ENCODE assay signal across 1 cellular context in the genomic region with DNA sequence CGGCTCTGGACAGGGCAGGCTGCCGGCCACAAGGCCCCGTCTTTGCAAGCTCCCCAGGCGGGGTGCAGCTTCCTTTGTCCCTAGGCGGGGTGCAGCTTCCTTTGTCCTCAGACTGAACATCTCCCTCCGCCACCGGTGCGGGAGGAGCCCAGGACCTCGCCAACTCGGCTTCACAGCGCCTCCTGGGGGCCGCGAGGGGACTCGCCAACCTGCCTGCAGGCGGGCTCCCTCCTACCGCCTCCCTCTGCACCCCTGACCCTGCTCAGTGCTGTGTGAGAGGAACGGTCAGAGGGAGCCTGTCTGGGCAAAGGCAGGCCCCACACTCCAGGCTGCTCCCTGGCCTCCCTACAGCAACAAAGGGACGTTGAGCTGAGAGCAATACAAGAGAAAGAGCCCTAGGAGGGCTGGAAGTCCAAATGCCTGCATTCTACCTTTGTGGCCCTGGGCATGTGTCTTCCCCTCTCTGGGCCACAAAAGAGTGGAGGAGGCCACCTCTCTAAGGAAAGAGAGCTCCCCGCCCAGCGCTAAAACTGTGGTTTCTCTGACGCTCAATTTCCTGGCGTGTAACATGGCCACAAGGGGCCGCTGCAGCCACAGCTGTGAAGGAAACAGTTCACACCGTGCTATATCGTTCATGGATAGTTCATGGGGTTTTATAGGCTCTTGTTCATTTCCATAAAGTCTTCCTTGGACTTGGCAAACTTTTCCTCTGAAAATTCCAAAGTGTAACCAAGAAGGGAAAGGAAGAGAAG.
TF ChIP-seq lines count a peak whose summit lies in the region.

No MANE protein-coding gene starts in this region.

TF ChIP-seq in HepG2, 621 proteins besides CTCF, POLR2A, EP300 and RAD21 (continues in another document):
- TF ChIP-seq ZNF256 (CRISPR knock-in tag; conservative IDR thresholded peaks at IDR 0.05) (no peak), RXRA (CRISPR knock-in tag; IDR thresholded peaks at IDR 0.05) (peak; percentile 81), ZNF552 (CRISPR knock-in tag; IDR thresholded peaks at IDR 0.05; ENCODE audit: borderline replicate concordance) (no peak; the same call in 1 of the 2 replicates), ZNF569 (CRISPR knock-in tag; IDR thresholded peaks at IDR 0.05; ENCODE audit: borderline replicate concordance) (no peak), SIN3B (IDR thresholded peaks at IDR 0.05; ENCODE audit: low read length) (no peak), ZBTB38 (CRISPR knock-in tag; IDR thresholded peaks at IDR 0.05) (no peak), KLF9 (CRISPR knock-in tag; IDR thresholded peaks at IDR 0.05; ENCODE audit: low read depth) (no peak), ZMAT3 (CRISPR knock-in tag; conservative IDR thresholded peaks at IDR 0.05) (no peak), CC2D1A (CRISPR knock-in tag; IDR thresholded peaks at IDR 0.05) (no peak), ZNF556 (CRISPR knock-in tag; IDR thresholded peaks at IDR 0.05; ENCODE audit: borderline replicate concordance) (peak; percentile 47), TBL1XR1 (IDR thresholded peaks at IDR 0.05; ENCODE audit: borderline replicate concordance, low read length, partially characterized antibody) (no peak), MED13 (CRISPR knock-in tag; IDR thresholded peaks at IDR 0.05) (no peak), NR1H2 (CRISPR knock-in tag; IDR thresholded peaks at IDR 0.05; ENCODE audit: borderline replicate concordance, low read depth) (no peak), ZNF382 (CRISPR knock-in tag; IDR thresholded peaks at IDR 0.05; ENCODE audit: borderline replicate concordance) (no peak), ZNF34 (CRISPR knock-in tag; IDR thresholded peaks at IDR 0.05; ENCODE audit: borderline replicate concordance) (no peak), ZNF724P (CRISPR knock-in tag; IDR thresholded peaks at IDR 0.05; ENCODE audit: borderline replicate concordance) (no peak), PHF8 (CRISPR knock-in tag; IDR thresholded peaks at IDR 0.05) (no peak), ZNF263 (CRISPR knock-in tag; IDR thresholded peaks at IDR 0.05) (peak; percentile 79), ARNT2 (CRISPR knock-in tag; IDR thresholded peaks at IDR 0.05; ENCODE audit: low read depth) (peak; percentile 51), ZFP82 (CRISPR knock-in tag; IDR thresholded peaks at IDR 0.05; ENCODE audit: borderline replicate concordance) (no peak), ZNF296 (CRISPR knock-in tag; conservative IDR thresholded peaks at IDR 0.05) (no peak), ZNF816 (CRISPR knock-in tag; IDR thresholded peaks at IDR 0.05; ENCODE audit: borderline replicate concordance) (no peak), POGZ (CRISPR knock-in tag; IDR thresholded peaks at IDR 0.05) (0 out of 2 replicates have a peak, but pooled peaks have one; percentile 17), HES4 (CRISPR knock-in tag; IDR thresholded peaks at IDR 0.05; ENCODE audit: borderline replicate concordance) (no peak), AGO1 (IDR thresholded peaks at IDR 0.05; ENCODE audit: low read depth, low read length, poor library complexity, severe bottlenecking) (peak; percentile 31), SP1 (IDR thresholded peaks at IDR 0.05) (no peak), SP1 (CRISPR knock-in tag; IDR thresholded peaks at IDR 0.05) (no peak; the same call in 1 of the 2 replicates), ZNF614 (CRISPR knock-in tag; IDR thresholded peaks at IDR 0.05; ENCODE audit: borderline replicate concordance) (peak; percentile 41; the same call in 1 of the 2 replicates), REL (CRISPR knock-in tag; conservative IDR thresholded peaks at IDR 0.05) (no peak), JARID2 (CRISPR knock-in tag; IDR thresholded peaks at IDR 0.05; ENCODE audit: insufficient replicate concordance) (no peak), HNRNPLL (IDR thresholded peaks at IDR 0.05; ENCODE audit: low read depth, low read length, poor library complexity, severe bottlenecking) (peak; percentile 36), ZNF274 (CRISPR knock-in tag; IDR thresholded peaks at IDR 0.05) (peak; percentile 57; the same call in 1 of the 2 replicates), EHMT2 (IDR thresholded peaks at IDR 0.05; ENCODE audit: borderline replicate concordance, low read depth, low read length) (no peak), ZNF251 (CRISPR knock-in tag; IDR thresholded peaks at IDR 0.05) (no peak), CHD2 (IDR thresholded peaks at IDR 0.05; ENCODE audit: low read depth, low read length) (no peak), ZNF207 (IDR thresholded peaks at IDR 0.05; ENCODE audit: borderline replicate concordance) (no peak), ZNF678 (CRISPR knock-in tag; IDR thresholded peaks at IDR 0.05) (no peak), ZNF460 (CRISPR knock-in tag; IDR thresholded peaks at IDR 0.05; ENCODE audit: borderline replicate concordance) (no peak), PHF5A (CRISPR knock-in tag; IDR thresholded peaks at IDR 0.05; ENCODE audit: low read depth, unreplicated experiment) (no peak), FOXA1 (IDR thresholded peaks at IDR 0.05) (no peak), FOXA1 (CRISPR knock-in tag; IDR thresholded peaks at IDR 0.05) (no peak; the same call in 1 of the 2 replicates), RBM22 (optimal IDR thresholded peaks at IDR 0.05; ENCODE audit: low read length) (no peak), MIXL1 (CRISPR knock-in tag; IDR thresholded peaks at IDR 0.05) (0 out of 2 replicates have a peak, but pooled peaks have one; percentile 37), ZNF17 (CRISPR knock-in tag; IDR thresholded peaks at IDR 0.05) (no peak), SNAPC2 (CRISPR knock-in tag; IDR thresholded peaks at IDR 0.05) (no peak), ZBTB7B (CRISPR knock-in tag; IDR thresholded peaks at IDR 0.05) (no peak; the same call in 1 of the 2 replicates), NRL (CRISPR knock-in tag; IDR thresholded peaks at IDR 0.05; ENCODE audit: borderline replicate concordance) (peak; percentile 39; the same call in 1 of the 2 replicates), ZNF674 (CRISPR knock-in tag; IDR thresholded peaks at IDR 0.05; ENCODE audit: low read depth) (no peak), NR2F1 (CRISPR knock-in tag; IDR thresholded peaks at IDR 0.05) (peak; percentile 56 to 68; a peak in 1 of 4 replicates), ZNF230 (CRISPR knock-in tag; IDR thresholded peaks at IDR 0.05) (peak; percentile 36), ZSCAN29 (CRISPR knock-in tag; conservative IDR thresholded peaks at IDR 0.05) (peak; percentile 84), ZBTB42 (CRISPR knock-in tag; IDR thresholded peaks at IDR 0.05) (no peak), RCOR2 (CRISPR knock-in tag; IDR thresholded peaks at IDR 0.05) (peak; percentile 55; the same call in 1 of the 2 replicates)
- TF ChIP-seq, protein P1, sequence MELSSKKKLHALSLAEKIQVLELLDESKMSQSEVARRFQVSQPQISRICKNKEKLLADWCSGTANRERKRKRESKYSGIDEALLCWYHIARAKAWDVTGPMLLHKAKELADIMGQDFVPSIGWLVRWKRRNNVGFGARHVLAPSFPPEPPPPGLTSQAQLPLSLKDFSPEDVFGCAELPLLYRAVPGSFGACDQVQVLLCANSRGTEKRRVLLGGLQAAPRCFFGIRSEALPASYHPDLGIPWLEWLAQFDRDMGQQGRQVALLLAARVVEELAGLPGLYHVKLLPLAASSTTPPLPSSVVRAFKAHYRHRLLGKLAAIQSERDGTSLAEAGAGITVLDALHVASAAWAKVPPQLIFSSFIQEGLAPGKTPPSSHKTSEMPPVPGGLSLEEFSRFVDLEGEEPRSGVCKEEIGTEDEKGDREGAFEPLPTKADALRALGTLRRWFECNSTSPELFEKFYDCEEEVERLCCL (CRISPR knock-in tag; IDR thresholded peaks at IDR 0.05; ENCODE audit: borderline replicate concordance) = no peak; the same call in 1 of the 2 replicates
- TF ChIP-seq, protein P2, sequence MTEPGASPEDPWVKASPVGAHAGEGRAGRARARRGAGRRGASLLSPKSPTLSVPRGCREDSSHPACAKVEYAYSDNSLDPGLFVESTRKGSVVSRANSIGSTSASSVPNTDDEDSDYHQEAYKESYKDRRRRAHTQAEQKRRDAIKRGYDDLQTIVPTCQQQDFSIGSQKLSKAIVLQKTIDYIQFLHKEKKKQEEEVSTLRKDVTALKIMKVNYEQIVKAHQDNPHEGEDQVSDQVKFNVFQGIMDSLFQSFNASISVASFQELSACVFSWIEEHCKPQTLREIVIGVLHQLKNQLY (CRISPR knock-in tag; IDR thresholded peaks at IDR 0.05) = no peak
- TF ChIP-seq, protein P3, sequence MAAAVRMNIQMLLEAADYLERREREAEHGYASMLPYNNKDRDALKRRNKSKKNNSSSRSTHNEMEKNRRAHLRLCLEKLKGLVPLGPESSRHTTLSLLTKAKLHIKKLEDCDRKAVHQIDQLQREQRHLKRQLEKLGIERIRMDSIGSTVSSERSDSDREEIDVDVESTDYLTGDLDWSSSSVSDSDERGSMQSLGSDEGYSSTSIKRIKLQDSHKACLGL (CRISPR knock-in tag; IDR thresholded peaks at IDR 0.05) = peak; percentile 51; the same call in 1 of the 2 replicates
- TF ChIP-seq, protein P4, sequence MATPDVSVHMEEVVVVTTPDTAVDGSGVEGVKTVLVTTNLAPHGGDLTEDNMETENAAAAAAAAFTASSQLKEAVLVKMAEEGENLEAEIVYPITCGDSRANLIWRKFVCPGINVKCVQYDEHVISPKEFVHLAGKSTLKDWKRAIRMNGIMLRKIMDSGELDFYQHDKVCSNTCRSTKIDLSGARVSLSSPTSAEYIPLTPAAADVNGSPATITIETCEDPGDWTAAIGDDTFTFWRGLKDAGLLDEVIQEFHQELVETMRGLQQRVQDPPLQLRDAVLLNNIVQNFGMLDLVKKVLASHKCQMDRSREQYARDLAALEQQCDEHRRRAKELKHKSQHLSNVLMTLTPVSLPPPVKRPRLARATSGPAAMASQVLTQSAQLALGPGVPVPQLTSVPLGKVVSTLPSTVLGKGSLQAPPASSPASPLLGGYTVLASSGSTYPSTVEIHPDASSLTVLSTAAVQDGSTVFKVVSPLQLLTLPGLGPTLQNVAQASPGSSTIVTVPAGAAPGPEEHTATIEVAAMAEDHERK (CRISPR knock-in tag; IDR thresholded peaks at IDR 0.05; ENCODE audit: low read depth) = no peak
- TF ChIP-seq, protein P5, sequence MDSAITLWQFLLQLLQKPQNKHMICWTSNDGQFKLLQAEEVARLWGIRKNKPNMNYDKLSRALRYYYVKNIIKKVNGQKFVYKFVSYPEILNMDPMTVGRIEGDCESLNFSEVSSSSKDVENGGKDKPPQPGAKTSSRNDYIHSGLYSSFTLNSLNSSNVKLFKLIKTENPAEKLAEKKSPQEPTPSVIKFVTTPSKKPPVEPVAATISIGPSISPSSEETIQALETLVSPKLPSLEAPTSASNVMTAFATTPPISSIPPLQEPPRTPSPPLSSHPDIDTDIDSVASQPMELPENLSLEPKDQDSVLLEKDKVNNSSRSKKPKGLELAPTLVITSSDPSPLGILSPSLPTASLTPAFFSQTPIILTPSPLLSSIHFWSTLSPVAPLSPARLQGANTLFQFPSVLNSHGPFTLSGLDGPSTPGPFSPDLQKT (CRISPR knock-in tag; IDR thresholded peaks at IDR 0.05; ENCODE audit: borderline replicate concordance) = no peak
- TF ChIP-seq, protein P6, sequence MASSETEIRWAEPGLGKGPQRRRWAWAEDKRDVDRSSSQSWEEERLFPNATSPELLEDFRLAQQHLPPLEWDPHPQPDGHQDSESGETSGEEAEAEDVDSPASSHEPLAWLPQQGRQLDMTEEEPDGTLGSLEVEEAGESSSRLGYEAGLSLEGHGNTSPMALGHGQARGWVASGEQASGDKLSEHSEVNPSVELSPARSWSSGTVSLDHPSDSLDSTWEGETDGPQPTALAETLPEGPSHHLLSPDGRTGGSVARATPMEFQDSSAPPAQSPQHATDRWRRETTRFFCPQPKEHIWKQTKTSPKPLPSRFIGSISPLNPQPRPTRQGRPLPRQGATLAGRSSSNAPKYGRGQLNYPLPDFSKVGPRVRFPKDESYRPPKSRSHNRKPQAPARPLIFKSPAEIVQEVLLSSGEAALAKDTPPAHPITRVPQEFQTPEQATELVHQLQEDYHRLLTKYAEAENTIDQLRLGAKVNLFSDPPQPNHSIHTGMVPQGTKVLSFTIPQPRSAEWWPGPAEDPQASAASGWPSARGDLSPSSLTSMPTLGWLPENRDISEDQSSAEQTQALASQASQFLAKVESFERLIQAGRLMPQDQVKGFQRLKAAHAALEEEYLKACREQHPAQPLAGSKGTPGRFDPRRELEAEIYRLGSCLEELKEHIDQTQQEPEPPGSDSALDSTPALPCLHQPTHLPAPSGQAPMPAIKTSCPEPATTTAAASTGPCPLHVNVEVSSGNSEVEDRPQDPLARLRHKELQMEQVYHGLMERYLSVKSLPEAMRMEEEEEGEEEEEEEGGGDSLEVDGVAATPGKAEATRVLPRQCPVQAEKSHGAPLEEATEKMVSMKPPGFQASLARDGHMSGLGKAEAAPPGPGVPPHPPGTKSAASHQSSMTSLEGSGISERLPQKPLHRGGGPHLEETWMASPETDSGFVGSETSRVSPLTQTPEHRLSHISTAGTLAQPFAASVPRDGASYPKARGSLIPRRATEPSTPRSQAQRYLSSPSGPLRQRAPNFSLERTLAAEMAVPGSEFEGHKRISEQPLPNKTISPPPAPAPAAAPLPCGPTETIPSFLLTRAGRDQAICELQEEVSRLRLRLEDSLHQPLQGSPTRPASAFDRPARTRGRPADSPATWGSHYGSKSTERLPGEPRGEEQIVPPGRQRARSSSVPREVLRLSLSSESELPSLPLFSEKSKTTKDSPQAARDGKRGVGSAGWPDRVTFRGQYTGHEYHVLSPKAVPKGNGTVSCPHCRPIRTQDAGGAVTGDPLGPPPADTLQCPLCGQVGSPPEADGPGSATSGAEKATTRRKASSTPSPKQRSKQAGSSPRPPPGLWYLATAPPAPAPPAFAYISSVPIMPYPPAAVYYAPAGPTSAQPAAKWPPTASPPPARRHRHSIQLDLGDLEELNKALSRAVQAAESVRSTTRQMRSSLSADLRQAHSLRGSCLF (CRISPR knock-in tag; IDR thresholded peaks at IDR 0.05; ENCODE audit: borderline replicate concordance) = no peak
- TF ChIP-seq, protein P7, sequence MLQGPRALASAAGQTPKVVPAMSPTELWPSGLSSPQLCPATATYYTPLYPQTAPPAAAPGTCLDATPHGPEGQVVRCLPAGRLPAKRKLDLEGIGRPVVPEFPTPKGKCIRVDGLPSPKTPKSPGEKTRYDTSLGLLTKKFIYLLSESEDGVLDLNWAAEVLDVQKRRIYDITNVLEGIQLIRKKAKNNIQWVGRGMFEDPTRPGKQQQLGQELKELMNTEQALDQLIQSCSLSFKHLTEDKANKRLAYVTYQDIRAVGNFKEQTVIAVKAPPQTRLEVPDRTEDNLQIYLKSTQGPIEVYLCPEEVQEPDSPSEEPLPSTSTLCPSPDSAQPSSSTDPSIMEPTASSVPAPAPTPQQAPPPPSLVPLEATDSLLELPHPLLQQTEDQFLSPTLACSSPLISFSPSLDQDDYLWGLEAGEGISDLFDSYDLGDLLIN (CRISPR knock-in tag; IDR thresholded peaks at IDR 0.05; ENCODE audit: borderline replicate concordance) = no peak; the same call in 1 of the 2 replicates
- TF ChIP-seq, protein P8, sequence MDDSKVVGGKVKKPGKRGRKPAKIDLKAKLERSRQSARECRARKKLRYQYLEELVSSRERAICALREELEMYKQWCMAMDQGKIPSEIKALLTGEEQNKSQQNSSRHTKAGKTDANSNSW (CRISPR knock-in tag; IDR thresholded peaks at IDR 0.05; ENCODE audit: borderline replicate concordance) = 0 out of 2 replicates have a peak, but pooled peaks have one; percentile 48
- TF ChIP-seq, protein P9, sequence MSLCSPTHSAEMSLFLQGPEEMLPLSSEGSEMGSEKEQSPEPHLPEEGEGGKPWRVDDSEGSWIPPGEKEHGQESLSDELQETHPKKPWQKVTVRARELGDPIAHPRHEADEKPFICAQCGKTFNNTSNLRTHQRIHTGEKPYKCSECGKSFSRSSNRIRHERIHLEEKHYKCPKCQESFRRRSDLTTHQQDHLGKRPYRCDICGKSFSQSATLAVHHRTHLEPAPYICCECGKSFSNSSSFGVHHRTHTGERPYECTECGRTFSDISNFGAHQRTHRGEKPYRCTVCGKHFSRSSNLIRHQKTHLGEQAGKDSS (CRISPR knock-in tag; IDR thresholded peaks at IDR 0.05; ENCODE audit: borderline replicate concordance, low read depth) = peak; percentile 99
